12 cellular contexts compared by ENCODE assay signal in the genomic region with DNA sequence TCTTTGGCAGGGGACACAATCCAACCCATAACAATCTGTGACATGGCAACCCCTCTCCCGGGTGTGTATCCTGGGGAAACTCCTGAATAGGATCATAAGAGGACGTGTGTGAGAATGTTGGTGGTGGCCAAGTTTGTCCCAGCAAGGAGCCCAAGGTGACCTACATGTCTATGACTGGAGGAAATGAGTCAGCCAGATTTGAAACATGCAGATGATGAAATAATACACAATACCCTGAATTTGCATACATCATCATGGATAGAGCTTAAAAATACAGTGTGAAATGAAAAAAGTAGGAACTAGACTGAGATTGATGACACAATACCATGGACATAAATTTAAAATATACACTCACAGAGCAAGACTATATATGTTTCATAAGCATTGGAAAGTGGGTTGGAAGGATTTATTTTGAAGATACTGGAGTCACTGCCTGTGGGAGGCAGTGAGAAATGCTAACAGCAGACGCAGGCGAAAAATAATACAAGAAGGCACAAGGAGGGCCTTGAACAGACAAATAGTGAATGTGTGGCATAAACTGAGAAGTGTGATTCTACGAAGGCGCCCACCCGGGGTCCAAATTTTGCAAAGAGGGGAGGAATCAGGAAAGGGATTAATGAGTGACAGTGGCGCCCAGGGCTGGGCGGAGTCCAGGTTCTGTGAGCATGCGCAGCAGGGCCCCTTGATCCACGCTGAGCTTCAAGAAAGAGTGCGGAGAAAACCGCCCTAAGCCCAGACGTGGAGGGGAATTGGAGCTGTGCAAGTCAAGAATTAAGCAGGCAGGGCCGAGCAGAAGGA. TPM values are rescaled to one million over a fixed set of nuclear protein-coding genes. Genes with fewer than 3 reads are reported as not detected.
DNase-seq lines count a peak whose midpoint lies in the region; ATAC-seq and TF ChIP-seq lines count a peak whose summit lies in the region.
"Had no signal": no experiment of that assay in that cellular context is flagged by ENCODE, and none has a peak within 500 bp of the region (broad histone marks: within the 10 kb centered on the region; RNA-seq: fewer than 3 reads in every experiment).

No MANE protein-coding gene starts in this region.

- no peak overlapping the region for H3K4me3 Mint-ChIP-seq in activated CD4-positive, alpha-beta memory T cell treated with anti-CD3 and anti-CD28 coated beads for 36 hours
- H3K4me3 Mint-ChIP-seq in activated CD4-positive, alpha-beta T cell treated with anti-CD3 and anti-CD28 coated beads, Interleukin-2, amount 10 ng/mL, durations not matched to agents 7 days and 5 days, result no peak overlapping the region
- H3K4me3 Mint-ChIP-seq: memory B cell had no signal

- ATAC-seq in HG02763 (IDR thresholded peaks at IDR 0.05; ENCODE audit: unreplicated experiment), result no peak

- CTCF ChIA-PET in activated CD4-positive, alpha-beta memory T cell treated with anti-CD3 and anti-CD28 coated beads for 36 hours (lab: Charles Lee), result interaction anchor here (0.9 kb wide), 1 partner anchor 47 kb away, joined by 4 read pairs; no protein-coding TSS in a partner anchor
- CTCF ChIA-PET in activated CD4-positive, alpha-beta T cell treated with anti-CD3 and anti-CD28 coated beads, Interleukin-2, amount 10 ng/mL, durations not matched to agents 7 days and 5 days (lab: Charles Lee), result interaction anchor here (1.0 kb wide), 1 partner anchor 10 kb away, joined by 3 read pairs; no protein-coding TSS in a partner anchor

- TF ChIP-seq CTCF in dorsolateral prefrontal cortex (IDR thresholded peaks at IDR 0.05 in 54 of 56, conservative IDR thresholded peaks at IDR 0.05 in 2 of 56; ENCODE audit: low read depth in 1 of 56, partially characterized antibody in 56 of 56), result no peak

- peak overlapping the region in 47 of 59 donors; percentile 16 to 82 (median 61) for H3K27ac ChIP-seq in dorsolateral prefrontal cortex

- H3K4me1 Mint-ChIP-seq in activated CD4-positive, alpha-beta memory T cell treated with anti-CD3 and anti-CD28 coated beads for 36 hours (ENCODE audit: low read depth), result peaks cover 7% of the 10 kb centered on the region
- H3K4me1 Mint-ChIP-seq in activated CD4-positive, alpha-beta T cell treated with anti-CD3 and anti-CD28 coated beads, Interleukin-2, amount 10 ng/mL, durations not matched to agents 7 days and 5 days, result peaks cover 22% of the 10 kb centered on the region

- H3K36me3 Mint-ChIP-seq in activated CD4-positive, alpha-beta memory T cell treated with anti-CD3 and anti-CD28 coated beads for 36 hours, result no peaks in the 10 kb centered on the region
- peaks cover 5% of the 10 kb centered on the region for H3K36me3 Mint-ChIP-seq in activated CD4-positive, alpha-beta T cell treated with anti-CD3 and anti-CD28 coated beads, Interleukin-2, amount 10 ng/mL, durations not matched to agents 7 days and 5 days (ENCODE audit: low read depth)
- H3K36me3 Mint-ChIP-seq: memory B cell had no signal

- DNase-seq in ELR (ENCODE audit: low read depth), result peak; percentile 71
- DNase-seq in NOMO-1 treated with DMSO at 0.1 percent for 48 hours (lab: John Stamatoyannopoulos, UW; ENCODE audit: unreplicated experiment), result peak; percentile 97
- peak in 7 of 10 donors; percentile 42 to 61 (median 58) for DNase-seq in dorsolateral prefrontal cortex
- peak; percentile 30 for DNase-seq in occipital lobe (lab: John Stamatoyannopoulos, UW)
- DNase-seq in SW 1271 (lab: John Stamatoyannopoulos, UW), result no peak
- no peak for DNase-seq in activated CD4-positive, alpha-beta memory T cell treated with anti-CD3 and anti-CD28 coated beads for 36 hours
- no peak for DNase-seq in activated CD4-positive, alpha-beta T cell treated with anti-CD3 and anti-CD28 coated beads, Interleukin-2, amount 10 ng/mL, durations not matched to agents 7 days and 5 days
- DNase-seq: KG1, NCI-H69, small intestine had no signal

- H3K9me3 Mint-ChIP-seq in activated CD4-positive, alpha-beta memory T cell treated with anti-CD3 and anti-CD28 coated beads for 36 hours, result no peaks in the 10 kb centered on the region
- H3K9me3 Mint-ChIP-seq in activated CD4-positive, alpha-beta T cell treated with anti-CD3 and anti-CD28 coated beads, Interleukin-2, amount 10 ng/mL, durations not matched to agents 7 days and 5 days, result peaks cover 5% of the 10 kb centered on the region
- H3K9me3 Mint-ChIP-seq: memory B cell had no signal

- H3K27me3 Mint-ChIP-seq in activated CD4-positive, alpha-beta memory T cell treated with anti-CD3 and anti-CD28 coated beads for 36 hours, result peaks cover 2% of the 10 kb centered on the region
- H3K27me3 Mint-ChIP-seq in activated CD4-positive, alpha-beta T cell treated with anti-CD3 and anti-CD28 coated beads, Interleukin-2, amount 10 ng/mL, durations not matched to agents 7 days and 5 days, result peaks cover 4% of the 10 kb centered on the region
- H3K27me3 Mint-ChIP-seq: memory B cell had no signal

- H3K27ac Mint-ChIP-seq in activated CD4-positive, alpha-beta memory T cell treated with anti-CD3 and anti-CD28 coated beads for 36 hours, result no peak overlapping the region
- no peak overlapping the region for H3K27ac Mint-ChIP-seq in activated CD4-positive, alpha-beta T cell treated with anti-CD3 and anti-CD28 coated beads, Interleukin-2, amount 10 ng/mL, durations not matched to agents 7 days and 5 days
- H3K27ac Mint-ChIP-seq: memory B cell had no signal

- POLR2A ChIA-PET in activated CD4-positive, alpha-beta memory T cell treated with anti-CD3 and anti-CD28 coated beads for 36 hours (lab: Charles Lee), result no interaction called here
- POLR2A ChIA-PET in activated CD4-positive, alpha-beta T cell treated with anti-CD3 and anti-CD28 coated beads, Interleukin-2, amount 10 ng/mL, durations not matched to agents 7 days and 5 days (lab: Charles Lee), result no interaction called here

- H3K4me3 ChIP-seq in dorsolateral prefrontal cortex, result peak overlapping the region in 31 of 59 donors; percentile 4 to 45 (median 27)

- peaks cover 0 to 4% (median 0%) of the 10 kb centered on the region in 45 donors for H3K27me3 ChIP-seq in dorsolateral prefrontal cortex

- intact Hi-C loops in dorsolateral prefrontal cortex (cut with DNase I), result no loop called here
- intact Hi-C loops in activated CD4-positive, alpha-beta memory T cell treated with anti-CD3 and anti-CD28 coated beads for 36 hours (cut with micrococcal nuclease), result no loop called here

RNA-seq across cellular contexts. Expression of a gene that starts 7.0 kb away (rescaled TPM):
- total RNA-seq in dorsolateral prefrontal cortex (10 to 100 TPM in 17 of 120 experiments, 1 to 10 TPM in 103; 1.7 to 16.3 (median 6.4) TPM), occipital lobe (0.62 TPM)
- 1 to 10 TPM in 1 of 2 experiments, under 1 TPM in 1; 0.78 to 1.2 TPM for total RNA-seq in activated CD4-positive, alpha-beta memory T cell treated with anti-CD3 and anti-CD28 coated beads for 36 hours
- total RNA-seq in activated CD4-positive, alpha-beta T cell treated with anti-CD3 and anti-CD28 coated beads, Interleukin-2, amount 10 ng/mL, durations not matched to agents 7 days and 5 days, result 1 to 10 TPM; 1.0 to 1.5 TPM

Comparison
In these comparisons a context has a peak if more than half of its experiments do, and no peak if none do; other contexts are left out.
1. DNase-seq: peak in ELR (single experiment), NOMO-1 treated with DMSO at 0.1 percent for 48 hours (single experiment), dorsolateral prefrontal cortex (7 of 10) and occipital lobe (single experiment); none in SW 1271 (0 of 2), activated CD4-positive, alpha-beta memory T cell treated with anti-CD3 and anti-CD28 coated beads for 36 hours (single experiment) and activated CD4-positive, alpha-beta T cell treated with anti-CD3 and anti-CD28 coated beads, Interleukin-2, amount 10 ng/mL, durations not matched to agents 7 days and 5 days (single experiment).